ENCODE assay signal across 1 cellular context in genomic region chr6:28841290-28841689, GRCh38.
TF ChIP-seq lines count a peak whose summit lies in the region.

No MANE protein-coding gene starts in this region.

TF ChIP-seq in HepG2, 621 proteins besides CTCF, POLR2A, EP300 and RAD21 (continued from another document):
- TF ChIP-seq ARID4A (CRISPR knock-in tag; IDR thresholded peaks at IDR 0.05; ENCODE audit: borderline replicate concordance) = no peak
- TF ChIP-seq ZBTB42 (CRISPR knock-in tag; IDR thresholded peaks at IDR 0.05) = no peak
- TF ChIP-seq ZNF761 (CRISPR knock-in tag; conservative IDR thresholded peaks at IDR 0.05) = no peak
TF ChIP-seq in HepG2: peak in this region for 0.
